2 cellular contexts compared by ENCODE assay signal in the genomic region with DNA sequence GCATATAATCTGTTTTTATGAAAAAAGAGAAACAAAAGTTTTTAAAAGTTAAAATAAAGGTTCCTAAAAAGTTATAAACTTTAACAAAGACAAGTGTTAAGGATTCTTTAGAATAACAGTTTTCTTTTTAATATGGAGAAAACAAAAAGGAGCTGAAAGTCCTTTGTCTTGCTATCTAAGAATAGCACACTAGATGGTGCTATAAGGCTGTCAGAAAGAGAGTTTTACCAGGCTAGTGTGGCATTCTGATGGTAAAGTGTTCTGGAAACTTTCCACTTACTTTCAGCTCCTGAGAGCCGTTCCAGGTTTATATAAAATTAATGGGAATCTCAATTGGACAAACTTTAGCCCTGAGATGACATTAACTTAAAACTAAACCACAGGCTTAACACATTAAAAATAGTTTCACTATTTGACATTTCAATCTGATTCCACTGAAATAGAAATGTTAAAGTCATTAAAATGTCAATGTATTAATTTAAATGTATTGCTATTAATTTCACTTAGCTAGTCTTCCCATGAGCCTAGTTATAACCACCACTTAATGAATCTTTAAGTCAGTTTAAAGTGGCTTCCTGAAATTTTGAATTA.
TF ChIP-seq lines count a peak whose summit lies in the region.

No MANE protein-coding gene starts in this region.

TF ChIP-seq in HEK293, 187 proteins besides CTCF, POLR2A, EP300 and RAD21 (continued from another document):
- TF ChIP-seq, protein P1, sequence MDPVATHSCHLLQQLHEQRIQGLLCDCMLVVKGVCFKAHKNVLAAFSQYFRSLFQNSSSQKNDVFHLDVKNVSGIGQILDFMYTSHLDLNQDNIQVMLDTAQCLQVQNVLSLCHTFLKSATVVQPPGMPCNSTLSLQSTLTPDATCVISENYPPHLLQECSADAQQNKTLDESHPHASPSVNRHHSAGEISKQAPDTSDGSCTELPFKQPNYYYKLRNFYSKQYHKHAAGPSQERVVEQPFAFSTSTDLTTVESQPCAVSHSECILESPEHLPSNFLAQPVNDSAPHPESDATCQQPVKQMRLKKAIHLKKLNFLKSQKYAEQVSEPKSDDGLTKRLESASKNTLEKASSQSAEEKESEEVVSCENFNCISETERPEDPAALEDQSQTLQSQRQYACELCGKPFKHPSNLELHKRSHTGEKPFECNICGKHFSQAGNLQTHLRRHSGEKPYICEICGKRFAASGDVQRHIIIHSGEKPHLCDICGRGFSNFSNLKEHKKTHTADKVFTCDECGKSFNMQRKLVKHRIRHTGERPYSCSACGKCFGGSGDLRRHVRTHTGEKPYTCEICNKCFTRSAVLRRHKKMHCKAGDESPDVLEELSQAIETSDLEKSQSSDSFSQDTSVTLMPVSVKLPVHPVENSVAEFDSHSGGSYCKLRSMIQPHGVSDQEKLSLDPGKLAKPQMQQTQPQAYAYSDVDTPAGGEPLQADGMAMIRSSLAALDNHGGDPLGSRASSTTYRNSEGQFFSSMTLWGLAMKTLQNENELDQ (tag by site-specific recombination; IDR thresholded peaks at IDR 0.05; ENCODE audit: low read depth), result no peak
- TF ChIP-seq ZNF654 (tag by site-specific recombination; IDR thresholded peaks at IDR 0.05; ENCODE audit: low read depth) (peak; percentile 85), ZNF660 (tag by site-specific recombination; IDR thresholded peaks at IDR 0.05) (0 out of 2 replicates have a peak, but pooled peaks have one; percentile 25)

TF ChIP-seq in H1, 55 proteins besides CTCF, POLR2A, EP300 and RAD21 (continued from another document):
- TF ChIP-seq, protein P2, sequence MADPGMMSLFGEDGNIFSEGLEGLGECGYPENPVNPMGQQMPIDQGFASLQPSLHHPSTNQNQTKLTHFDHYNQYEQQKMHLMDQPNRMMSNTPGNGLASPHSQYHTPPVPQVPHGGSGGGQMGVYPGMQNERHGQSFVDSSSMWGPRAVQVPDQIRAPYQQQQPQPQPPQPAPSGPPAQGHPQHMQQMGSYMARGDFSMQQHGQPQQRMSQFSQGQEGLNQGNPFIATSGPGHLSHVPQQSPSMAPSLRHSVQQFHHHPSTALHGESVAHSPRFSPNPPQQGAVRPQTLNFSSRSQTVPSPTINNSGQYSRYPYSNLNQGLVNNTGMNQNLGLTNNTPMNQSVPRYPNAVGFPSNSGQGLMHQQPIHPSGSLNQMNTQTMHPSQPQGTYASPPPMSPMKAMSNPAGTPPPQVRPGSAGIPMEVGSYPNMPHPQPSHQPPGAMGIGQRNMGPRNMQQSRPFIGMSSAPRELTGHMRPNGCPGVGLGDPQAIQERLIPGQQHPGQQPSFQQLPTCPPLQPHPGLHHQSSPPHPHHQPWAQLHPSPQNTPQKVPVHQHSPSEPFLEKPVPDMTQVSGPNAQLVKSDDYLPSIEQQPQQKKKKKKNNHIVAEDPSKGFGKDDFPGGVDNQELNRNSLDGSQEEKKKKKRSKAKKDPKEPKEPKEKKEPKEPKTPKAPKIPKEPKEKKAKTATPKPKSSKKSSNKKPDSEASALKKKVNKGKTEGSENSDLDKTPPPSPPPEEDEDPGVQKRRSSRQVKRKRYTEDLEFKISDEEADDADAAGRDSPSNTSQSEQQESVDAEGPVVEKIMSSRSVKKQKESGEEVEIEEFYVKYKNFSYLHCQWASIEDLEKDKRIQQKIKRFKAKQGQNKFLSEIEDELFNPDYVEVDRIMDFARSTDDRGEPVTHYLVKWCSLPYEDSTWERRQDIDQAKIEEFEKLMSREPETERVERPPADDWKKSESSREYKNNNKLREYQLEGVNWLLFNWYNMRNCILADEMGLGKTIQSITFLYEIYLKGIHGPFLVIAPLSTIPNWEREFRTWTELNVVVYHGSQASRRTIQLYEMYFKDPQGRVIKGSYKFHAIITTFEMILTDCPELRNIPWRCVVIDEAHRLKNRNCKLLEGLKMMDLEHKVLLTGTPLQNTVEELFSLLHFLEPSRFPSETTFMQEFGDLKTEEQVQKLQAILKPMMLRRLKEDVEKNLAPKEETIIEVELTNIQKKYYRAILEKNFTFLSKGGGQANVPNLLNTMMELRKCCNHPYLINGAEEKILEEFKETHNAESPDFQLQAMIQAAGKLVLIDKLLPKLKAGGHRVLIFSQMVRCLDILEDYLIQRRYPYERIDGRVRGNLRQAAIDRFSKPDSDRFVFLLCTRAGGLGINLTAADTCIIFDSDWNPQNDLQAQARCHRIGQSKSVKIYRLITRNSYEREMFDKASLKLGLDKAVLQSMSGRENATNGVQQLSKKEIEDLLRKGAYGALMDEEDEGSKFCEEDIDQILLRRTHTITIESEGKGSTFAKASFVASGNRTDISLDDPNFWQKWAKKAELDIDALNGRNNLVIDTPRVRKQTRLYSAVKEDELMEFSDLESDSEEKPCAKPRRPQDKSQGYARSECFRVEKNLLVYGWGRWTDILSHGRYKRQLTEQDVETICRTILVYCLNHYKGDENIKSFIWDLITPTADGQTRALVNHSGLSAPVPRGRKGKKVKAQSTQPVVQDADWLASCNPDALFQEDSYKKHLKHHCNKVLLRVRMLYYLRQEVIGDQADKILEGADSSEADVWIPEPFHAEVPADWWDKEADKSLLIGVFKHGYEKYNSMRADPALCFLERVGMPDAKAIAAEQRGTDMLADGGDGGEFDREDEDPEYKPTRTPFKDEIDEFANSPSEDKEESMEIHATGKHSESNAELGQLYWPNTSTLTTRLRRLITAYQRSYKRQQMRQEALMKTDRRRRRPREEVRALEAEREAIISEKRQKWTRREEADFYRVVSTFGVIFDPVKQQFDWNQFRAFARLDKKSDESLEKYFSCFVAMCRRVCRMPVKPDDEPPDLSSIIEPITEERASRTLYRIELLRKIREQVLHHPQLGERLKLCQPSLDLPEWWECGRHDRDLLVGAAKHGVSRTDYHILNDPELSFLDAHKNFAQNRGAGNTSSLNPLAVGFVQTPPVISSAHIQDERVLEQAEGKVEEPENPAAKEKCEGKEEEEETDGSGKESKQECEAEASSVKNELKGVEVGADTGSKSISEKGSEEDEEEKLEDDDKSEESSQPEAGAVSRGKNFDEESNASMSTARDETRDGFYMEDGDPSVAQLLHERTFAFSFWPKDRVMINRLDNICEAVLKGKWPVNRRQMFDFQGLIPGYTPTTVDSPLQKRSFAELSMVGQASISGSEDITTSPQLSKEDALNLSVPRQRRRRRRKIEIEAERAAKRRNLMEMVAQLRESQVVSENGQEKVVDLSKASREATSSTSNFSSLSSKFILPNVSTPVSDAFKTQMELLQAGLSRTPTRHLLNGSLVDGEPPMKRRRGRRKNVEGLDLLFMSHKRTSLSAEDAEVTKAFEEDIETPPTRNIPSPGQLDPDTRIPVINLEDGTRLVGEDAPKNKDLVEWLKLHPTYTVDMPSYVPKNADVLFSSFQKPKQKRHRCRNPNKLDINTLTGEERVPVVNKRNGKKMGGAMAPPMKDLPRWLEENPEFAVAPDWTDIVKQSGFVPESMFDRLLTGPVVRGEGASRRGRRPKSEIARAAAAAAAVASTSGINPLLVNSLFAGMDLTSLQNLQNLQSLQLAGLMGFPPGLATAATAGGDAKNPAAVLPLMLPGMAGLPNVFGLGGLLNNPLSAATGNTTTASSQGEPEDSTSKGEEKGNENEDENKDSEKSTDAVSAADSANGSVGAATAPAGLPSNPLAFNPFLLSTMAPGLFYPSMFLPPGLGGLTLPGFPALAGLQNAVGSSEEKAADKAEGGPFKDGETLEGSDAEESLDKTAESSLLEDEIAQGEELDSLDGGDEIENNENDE (IDR thresholded peaks at IDR 0.05; ENCODE audit: insufficient replicate concordance, low read length), result no peak
- no peak for TF ChIP-seq RBBP5 (IDR thresholded peaks at IDR 0.05; ENCODE audit: borderline replicate concordance, low read depth, low read length)
- no peak for TF ChIP-seq EGR1 (IDR thresholded peaks at IDR 0.05; ENCODE audit: borderline replicate concordance, low read depth, low read length)
- no peak for TF ChIP-seq TAF1 (IDR thresholded peaks at IDR 0.05; ENCODE audit: low read depth, low read length)
- no peak for TF ChIP-seq SP4 (IDR thresholded peaks at IDR 0.05; ENCODE audit: low read length)
- TF ChIP-seq, protein P3, sequence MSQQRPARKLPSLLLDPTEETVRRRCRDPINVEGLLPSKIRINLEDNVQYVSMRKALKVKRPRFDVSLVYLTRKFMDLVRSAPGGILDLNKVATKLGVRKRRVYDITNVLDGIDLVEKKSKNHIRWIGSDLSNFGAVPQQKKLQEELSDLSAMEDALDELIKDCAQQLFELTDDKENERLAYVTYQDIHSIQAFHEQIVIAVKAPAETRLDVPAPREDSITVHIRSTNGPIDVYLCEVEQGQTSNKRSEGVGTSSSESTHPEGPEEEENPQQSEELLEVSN (IDR thresholded peaks at IDR 0.05), result no peak
- no peak for TF ChIP-seq CREB1 (IDR thresholded peaks at IDR 0.05)
- TF ChIP-seq SRF (IDR thresholded peaks at IDR 0.05; ENCODE audit: low read depth, low read length), result no peak
- no peak for TF ChIP-seq SP1 (IDR thresholded peaks at IDR 0.05; ENCODE audit: low read depth, low read length)
- no peak for TF ChIP-seq TEAD4 (IDR thresholded peaks at IDR 0.05; ENCODE audit: low read depth, low read length)
TF ChIP-seq in H1: peak in this region for 0.
